19 cellular contexts compared by ENCODE assay signal in the genomic region with DNA sequence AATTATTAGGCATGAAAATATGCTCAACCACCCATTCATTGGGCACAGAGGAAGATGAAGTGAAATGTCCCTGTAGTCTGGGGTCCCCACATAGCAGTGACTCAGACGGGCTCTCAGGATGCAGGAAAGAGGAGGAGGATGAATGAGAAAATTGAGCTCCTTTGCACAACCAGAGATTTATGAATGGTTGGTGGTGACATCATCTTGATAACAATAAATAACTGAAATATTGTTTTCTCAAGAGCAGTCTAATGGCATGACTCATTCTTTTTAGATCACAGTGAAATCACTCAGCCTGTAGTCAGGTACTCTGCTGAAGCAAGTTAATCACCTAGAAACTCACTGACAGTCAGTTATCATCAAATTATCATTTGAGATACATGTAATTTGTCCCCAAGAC.
A peak's percentile ranks its signal among the peaks of the same experiment; 100 is the strongest.
DNase-seq lines count a peak whose midpoint lies in the region; TF ChIP-seq lines count a peak whose summit lies in the region.
"Had no signal": no experiment of that assay in that cellular context is flagged by ENCODE, and none has a peak within 500 bp of the region (broad histone marks: within the 10 kb centered on the region; RNA-seq: fewer than 3 reads in every experiment).

No MANE protein-coding gene starts in this region.

- in situ Hi-C loops in ACHN (cut with HindIII; ENCODE audit: low pct_ligation_motif_present, low pct_unique_long_range_greater_than_20kb, low sequenced_read_pairs) = no loop called here

- TF ChIP-seq CTCF in SK-N-SH (IDR thresholded peaks at IDR 0.05) (no peak), foreskin fibroblast (IDR thresholded peaks at IDR 0.05; ENCODE audit: low read depth, low read length) (no peak), H9 (conservative IDR thresholded peaks at IDR 0.05) (no peak)

- H2BK15ac ChIP-seq in H9 (ENCODE audit: low read depth, low read length) = no peak overlapping the region

- H3K36me3 Mint-ChIP-seq in H9 (ENCODE audit: insufficient read depth in 1 of 3, low read depth in 3 of 3) = peaks cover 3 to 8% (median 3%) of the 10 kb centered on the region in 3 experiments; a peak in 5 of 7 replicates
- H3K36me3 Mint-ChIP-seq: immature natural killer cell had no signal

- H3K4ac ChIP-seq in H9 (ENCODE audit: low read depth, low read length) = no peak overlapping the region

- H3K27ac Mint-ChIP-seq in H9 = no peak overlapping the region
- H3K27ac Mint-ChIP-seq: activated naive CD8-positive, alpha-beta T cell treated with anti-CD3 and anti-CD28 coated beads, Interleukin-2, amount 50 U/mL, for 24 hours; immature natural killer cell had no signal

- no peak overlapping the region for H2AK5ac ChIP-seq in H9 (ENCODE audit: insufficient read length, low read length)

- no peak overlapping the region for H4K8ac ChIP-seq in H9 (replicated peaks; ENCODE audit: insufficient read length, low read depth, low read length)

- H3F3A ChIP-seq in SK-N-SH (replicated peaks; ENCODE audit: insufficient read depth) = peaks cover 7% of the 10 kb centered on the region

- H3K36me3 ChIP-seq in SK-N-SH (replicated peaks in 1 of 2; ENCODE audit: control insufficient read depth in 1 of 2, insufficient read depth in 2 of 2, low read length in 1 of 2) = no peaks in the 10 kb centered on the region
- H3K36me3 ChIP-seq: gastrocnemius medialis, Peyer's patch, prostate gland had no signal

- no peaks in the 10 kb centered on the region for H3K27me3 ChIP-seq in SK-N-SH (ENCODE audit: insufficient read depth)
- no peaks in the 10 kb centered on the region for H3K27me3 ChIP-seq in H9 (ENCODE audit: insufficient read depth, low read length)
- H3K27me3 ChIP-seq: gastrocnemius medialis, Peyer's patch had no signal

- H3K79me1 ChIP-seq in H9 (ENCODE audit: insufficient read depth, low read depth, low read length, poor library complexity, severe bottlenecking) = no peaks in the 10 kb centered on the region

- POLR2A ChIA-PET in SK-N-SH (lab: Yijun Ruan, JAX) = no interaction called here

- TF ChIP-seq EP300 in SK-N-SH (IDR thresholded peaks at IDR 0.05; ENCODE audit: borderline replicate concordance in 1 of 2, low read depth in 1 of 2, low read length in 1 of 2) = peak in 1 of 2 experiments; percentile 25; a peak in 1 of 4 replicates

- no peak overlapping the region for H4K91ac ChIP-seq in H9 (ENCODE audit: insufficient read length, low read depth, low read length)

- TF ChIP-seq RAD21 in SK-N-SH (IDR thresholded peaks at IDR 0.05; ENCODE audit: low read length) = no peak

- no peak overlapping the region for H3K9ac ChIP-seq in SK-N-SH
- H3K9ac ChIP-seq in H9 (ENCODE audit: extremely low read depth, insufficient read length, low read length) = no peak overlapping the region

- WGBS in SK-N-SH (ENCODE audit: low lambda C conversion rate) = 0% methylated on average over 1 of the region's 1 CpG
- WGBS in H9 (ENCODE audit: extremely low coverage, insufficient read length, low lambda C conversion rate) = no CpG with 5 or more reads among the region's 1 CpG

- H3K27ac ChIP-seq in SK-N-SH (ENCODE audit: low read depth in 2 of 2, low read length in 1 of 2) (peak overlapping the region in 1 of 2 experiments; percentile 5; a peak in 2 of 4 replicates), H9 (ENCODE audit: insufficient read length, low read depth, low read length) (no peak overlapping the region)
- H3K27ac ChIP-seq: gastrocnemius medialis, Peyer's patch, prostate gland had no signal

- peaks cover 11 to 12% of the 10 kb centered on the region in 2 experiments for H3K9me3 Mint-ChIP-seq in H9

- H3K79me2 ChIP-seq in SK-N-SH (ENCODE audit: insufficient read depth) (no peaks in the 10 kb centered on the region), H9 (ENCODE audit: insufficient read depth, low read length) (no peaks in the 10 kb centered on the region)

- H3K4me3 ChIP-seq in SK-N-SH (ENCODE audit: low read depth in 2 of 2, low read length in 1 of 2) (no peak overlapping the region), foreskin fibroblast (ENCODE audit: low read depth in 1 of 2, low read length in 2 of 2) (no peak overlapping the region)
- H3K4me3 ChIP-seq: gastrocnemius medialis, Peyer's patch, prostate gland had no signal

- no peak overlapping the region for H2BK5ac ChIP-seq in H9 (ENCODE audit: insufficient read length, low read length)

- no peak overlapping the region for H3K18ac ChIP-seq in H9 (ENCODE audit: insufficient read length, low read depth, low read length)

- H3K4me2 ChIP-seq in SK-N-SH (peak overlapping the region; percentile 7; the same call in 1 of the 2 replicates), H9 (ENCODE audit: insufficient read depth, insufficient read length, low read length) (no peak overlapping the region)

- H2BK120ac ChIP-seq in H9 (ENCODE audit: low read depth, low read length, poor library complexity, severe bottlenecking) = no peak overlapping the region

- H3K9me3 ChIP-seq in SK-N-SH (no peaks in the 10 kb centered on the region), H9 (ENCODE audit: control insufficient read depth, low read depth, low read length) (no peaks in the 10 kb centered on the region)
- H3K9me3 ChIP-seq: gastrocnemius medialis, Peyer's patch, prostate gland had no signal

- H3K9me2 ChIP-seq in SK-N-SH = no peaks in the 10 kb centered on the region

- H3K56ac ChIP-seq in H9 (ENCODE audit: insufficient read length, low read depth, low read length) = no peak overlapping the region

- no peak overlapping the region for H3K23ac ChIP-seq in H9 (ENCODE audit: insufficient read length, low read depth, low read length)

- no peaks in the 10 kb centered on the region; a peak in 1 of 4 replicates for H3K4me1 ChIP-seq in SK-N-SH (ENCODE audit: control insufficient read depth in 1 of 2, insufficient read depth in 2 of 2, low read depth in 1 of 2, low read length in 1 of 2)
- no peaks in the 10 kb centered on the region for H3K4me1 ChIP-seq in H9 (ENCODE audit: insufficient read depth, low read length)
- H3K4me1 ChIP-seq: gastrocnemius medialis, Peyer's patch, prostate gland had no signal

- H4K20me1 ChIP-seq in SK-N-SH (ENCODE audit: insufficient read depth) (no peaks in the 10 kb centered on the region), H9 (ENCODE audit: control insufficient read depth, insufficient read depth, insufficient read length) (no peaks in the 10 kb centered on the region)

- H4K5ac ChIP-seq in H9 (ENCODE audit: insufficient read length, low read depth, low read length) = no peak overlapping the region

- no peaks in the 10 kb centered on the region; a peak in 1 of 4 replicates for H3K4me1 Mint-ChIP-seq in H9
- H3K4me1 Mint-ChIP-seq: activated naive CD8-positive, alpha-beta T cell treated with anti-CD3 and anti-CD28 coated beads, Interleukin-2, amount 50 U/mL, for 24 hours; immature natural killer cell had no signal

- CTCF ChIA-PET in SK-N-SH (lab: Yijun Ruan, JAX) = interaction anchor here (0.9 to 1.6 kb wide), 2 partner anchors 12 to 145 kb away, joined by 3 read pairs; no protein-coding TSS in a partner anchor

- H2BK12ac ChIP-seq in H9 (ENCODE audit: insufficient read length, low read depth, low read length) = no peak overlapping the region

- H3K23me2 ChIP-seq in H9 (ENCODE audit: insufficient read length, low read depth, low read length, poor library complexity, severe bottlenecking) = no peaks in the 10 kb centered on the region

- DNase-seq in ACHN (peak; percentile 36), HS-5 (ENCODE audit: low read depth) (peak; percentile 45), SK-N-SH (no peak), foreskin fibroblast (peak; percentile 19 to 22), NCI-H187 treated with DMSO at 0.1 percent for 48 hours (lab: John Stamatoyannopoulos, UW) (no peak), H9 (no peak), HUDEP-2 (lab: John Stamatoyannopoulos, UW; ENCODE audit: unreplicated experiment in 76 of 76) (no peak)
- DNase-seq in activated T-cell treated with anti-CD3 and anti-CD28 coated beads, Interleukin-2, amount 50 U/mL, for 1 hour = no peak
- DNase-seq: activated CD4-positive, alpha-beta T cell treated with anti-CD3 and anti-CD28 coated beads for 1 hour; activated naive CD8-positive, alpha-beta T cell treated with anti-CD3 and anti-CD28 coated beads, Interleukin-2, amount 50 U/mL, for 24 hours; DMS79; gastrocnemius medialis; immature natural killer cell; KBM-7; NCI-H1417 treated with DMSO at 0.1 percent for 48 hours; NCI-H526; Peyer's patch; T-helper 2 cell had no signal

- no peak overlapping the region for H3K4me3 Mint-ChIP-seq in H9
- H3K4me3 Mint-ChIP-seq: activated naive CD8-positive, alpha-beta T cell treated with anti-CD3 and anti-CD28 coated beads, Interleukin-2, amount 50 U/mL, for 24 hours; immature natural killer cell had no signal

- H2BK20ac ChIP-seq in H9 (ENCODE audit: low read depth, low read length, poor library complexity, severe bottlenecking) = no peak overlapping the region

- no peaks in the 10 kb centered on the region for H3K27me3 Mint-ChIP-seq in H9 (ENCODE audit: low read depth)

- H2AFZ ChIP-seq in SK-N-SH (ENCODE audit: low read depth) = no peak overlapping the region
- H2AFZ ChIP-seq in H9 (ENCODE audit: low read length) = no peak overlapping the region

- H3T11ph ChIP-seq in H9 (ENCODE audit: low read length) = no peak overlapping the region

- H3K14ac ChIP-seq in H9 (ENCODE audit: insufficient read depth, low read length) = no peak overlapping the region

TF ChIP-seq in SK-N-SH, 30 proteins besides CTCF, POLR2A, EP300 and RAD21 (continues in another document):
- TF ChIP-seq FOXJ3 (CRISPR knock-in tag; IDR thresholded peaks at IDR 0.05) = no peak
- no peak for TF ChIP-seq SMC3 (IDR thresholded peaks at IDR 0.05; ENCODE audit: low read depth, low read length)
- peak; percentile 58 for TF ChIP-seq JUND (IDR thresholded peaks at IDR 0.05)
- TF ChIP-seq, protein P1, sequence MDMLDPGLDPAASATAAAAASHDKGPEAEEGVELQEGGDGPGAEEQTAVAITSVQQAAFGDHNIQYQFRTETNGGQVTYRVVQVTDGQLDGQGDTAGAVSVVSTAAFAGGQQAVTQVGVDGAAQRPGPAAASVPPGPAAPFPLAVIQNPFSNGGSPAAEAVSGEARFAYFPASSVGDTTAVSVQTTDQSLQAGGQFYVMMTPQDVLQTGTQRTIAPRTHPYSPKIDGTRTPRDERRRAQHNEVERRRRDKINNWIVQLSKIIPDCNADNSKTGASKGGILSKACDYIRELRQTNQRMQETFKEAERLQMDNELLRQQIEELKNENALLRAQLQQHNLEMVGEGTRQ (IDR thresholded peaks at IDR 0.05; ENCODE audit: borderline replicate concordance, low read depth, low read length) = no peak
- TF ChIP-seq NFIC (IDR thresholded peaks at IDR 0.05; ENCODE audit: borderline replicate concordance) = no peak
- TF ChIP-seq RFX5 (IDR thresholded peaks at IDR 0.05; ENCODE audit: low read length) = no peak
- no peak for TF ChIP-seq EZH2phosphoT487 (IDR thresholded peaks at IDR 0.05; ENCODE audit: borderline replicate concordance, low read depth)
- no peak for TF ChIP-seq MXI1 (IDR thresholded peaks at IDR 0.05; ENCODE audit: low read depth, low read length)

Comparison
In these comparisons a context has a peak if more than half of its experiments do, and no peak if none do; other contexts are left out.
1. DNase-seq: peak in ACHN (single experiment), HS-5 (single experiment) and foreskin fibroblast (2 of 2); none in SK-N-SH (single experiment), NCI-H187 treated with DMSO at 0.1 percent for 48 hours (single experiment), H9 (single experiment), HUDEP-2 (0 of 76) and activated T-cell treated with anti-CD3 and anti-CD28 coated beads, Interleukin-2, amount 50 U/mL, for 1 hour (single experiment).